22 cellular contexts compared by ENCODE assay signal in genomic region chr18:67268530-67268929, GRCh38.
"Had no signal": no experiment of that assay in that cellular context is flagged by ENCODE, and none has a peak within 500 bp of the region (broad histone marks: within the 10 kb centered on the region; RNA-seq: fewer than 3 reads in every experiment).

No MANE protein-coding gene starts in this region.

- DNase-seq: Kasumi-1, NCI-H1092, NCI-H1105 treated with DMSO at 0.1 percent for 48 hours, NCI-H1417 treated with DMSO at 0.1 percent for 48 hours, NCI-H146, NCI-H1694 treated with DMSO at 0.1 percent for 48 hours, NCI-H1930, NCI-H2081, NCI-H2107, NCI-H2227 treated with DMSO at 0.1 percent for 48 hours, NCI-H524, NCI-H526 treated with DMSO at 0.1 percent for 48 hours, NCI-H748 treated with DMSO at 0.1 percent for 48 hours, Right ventricle myocardium superior, RPMI8226, SIG-M5 had no signal

- ATAC-seq: HepG2, K562 had no signal

- H3K27me3 Mint-ChIP-seq: IgD-negative memory B cell had no signal

- H3K4me1 Mint-ChIP-seq: IgD-negative memory B cell had no signal

- H3K36me3 ChIP-seq: SJSA1 had no signal

- H3K9me3 ChIP-seq: SJSA1 had no signal

- H3K36me3 Mint-ChIP-seq: IgD-negative memory B cell had no signal

- H3K9ac ChIP-seq: KMS-11 had no signal

- H3K4me2 ChIP-seq: KMS-11 had no signal

- H3K4me3 ChIP-seq: K562, SJSA1, SK-N-MC had no signal

- H3K27ac Mint-ChIP-seq: IgD-negative memory B cell had no signal

- H3K27me3 ChIP-seq: SJSA1 had no signal

- H3K27ac ChIP-seq: KMS-11, SJSA1, SK-N-MC had no signal
